Comparison of ENCODE assay signal across 17 cellular contexts in genomic region chr5:10621837-10622236, GRCh38. TPM values are rescaled to one million over a fixed set of nuclear protein-coding genes. Genes with fewer than 3 reads are reported as not detected.
DNase-seq lines count a peak whose midpoint lies in the region; ATAC-seq, FAIRE-seq and TF ChIP-seq lines count a peak whose summit lies in the region.
"Had no signal": no experiment of that assay in that cellular context is flagged by ENCODE, and none has a peak within 500 bp of the region (broad histone marks: within the 10 kb centered on the region; RNA-seq: fewer than 3 reads in every experiment).

No MANE protein-coding gene starts in this region.

- TF ChIP-seq POLR2A in GM12891 (IDR thresholded peaks at IDR 0.05; ENCODE audit: low read depth, low read length), result no peak

- ATAC-seq in left colon (peak; percentile 87), GM18868 (IDR thresholded peaks at IDR 0.05; ENCODE audit: unreplicated experiment) (no peak), HG03354 (IDR thresholded peaks at IDR 0.05; ENCODE audit: poor library complexity, severe bottlenecking, unreplicated experiment) (no peak)
- ATAC-seq: gastroesophageal sphincter; stimulated activated memory B cell treated with anti-CD40 and anti-IgM and Interleukin-4, amounts not matched to agents 10 μg/mL and 1 μg/mL and 100 μg/mL, for 72 hours had no signal

- DNase-seq in GM12891 (ENCODE audit: insufficient read length, low spot score) (no peak), KBM-7 (peak; percentile 94), SIG-M5 (lab: John Stamatoyannopoulos, UW) (peak; percentile 54), left colon (no peak), EL (no peak)
- no peak for DNase-seq in stimulated activated CD4-positive, alpha-beta T cell treated with anti-CD3 and anti-CD28 coated beads, Interleukin-15, amount 100 ng/mL, for 24 hours
- DNase-seq: activated gamma-delta T cell, Kasumi-1, NCI-H1694, NCI-H446 treated with DMSO at 0.1 percent for 48 hours, SK-N-SH, transverse colon had no signal

- in situ Hi-C loops in KBM-7 (cut with MboI; ENCODE audit: low pct_unique_long_range_greater_than_20kb, low sequenced_read_pairs), result no loop called here

- intact Hi-C loops in left colon (cut with DNase I, micrococcal nuclease), result loop anchor here (10.0 kb wide), 2 partner anchors 167 to 337 kb away; no protein-coding TSS in a partner anchor

- FAIRE-seq in GM12891 (lab: Jason Lieb, UNC), result no peak
- FAIRE-seq: colon had no signal

TF ChIP-seq in GM12891, 5 proteins besides CTCF, POLR2A, EP300 and RAD21:
- no peak for TF ChIP-seq TAF1 (IDR thresholded peaks at IDR 0.05; ENCODE audit: low read depth, low read length)
- TF ChIP-seq PAX5 (IDR thresholded peaks at IDR 0.05; ENCODE audit: insufficient read depth, low read length, severe bottlenecking), result no peak
- TF ChIP-seq SPI1 (IDR thresholded peaks at IDR 0.05; ENCODE audit: low read depth, low read length), result 0 out of 2 replicates have a peak, but pooled peaks have one; percentile 16
- TF ChIP-seq POLR2AphosphoS5 (IDR thresholded peaks at IDR 0.05; ENCODE audit: low read depth, low read length), result no peak
- TF ChIP-seq POU2F2 (IDR thresholded peaks at IDR 0.05; ENCODE audit: low read depth, low read length), result no peak

RNA-seq across cellular contexts. Expression of gene ANKRD33B, which starts 58.0 kb away (rescaled TPM):
- polyA plus RNA-seq in GM12891 (2012; ENCODE audit: low read depth, missing spikeins), result 27.9 TPM
- total RNA-seq in left colon, result 1 to 10 TPM in 1 of 2 donors, under 1 TPM in 1; 0.61 to 1.8 TPM

Comparison
In these comparisons a context has a peak if more than half of its experiments do, and no peak if none do; other contexts are left out.
1. DNase-seq: peak in KBM-7 (single experiment) and SIG-M5 (single experiment); none in GM12891 (single experiment), left colon (0 of 2), stimulated activated CD4-positive, alpha-beta T cell treated with anti-CD3 and anti-CD28 coated beads, Interleukin-15, amount 100 ng/mL, for 24 hours (single experiment) and EL (single experiment).